ENCODE assay signal across 8 cellular contexts in the genomic region with DNA sequence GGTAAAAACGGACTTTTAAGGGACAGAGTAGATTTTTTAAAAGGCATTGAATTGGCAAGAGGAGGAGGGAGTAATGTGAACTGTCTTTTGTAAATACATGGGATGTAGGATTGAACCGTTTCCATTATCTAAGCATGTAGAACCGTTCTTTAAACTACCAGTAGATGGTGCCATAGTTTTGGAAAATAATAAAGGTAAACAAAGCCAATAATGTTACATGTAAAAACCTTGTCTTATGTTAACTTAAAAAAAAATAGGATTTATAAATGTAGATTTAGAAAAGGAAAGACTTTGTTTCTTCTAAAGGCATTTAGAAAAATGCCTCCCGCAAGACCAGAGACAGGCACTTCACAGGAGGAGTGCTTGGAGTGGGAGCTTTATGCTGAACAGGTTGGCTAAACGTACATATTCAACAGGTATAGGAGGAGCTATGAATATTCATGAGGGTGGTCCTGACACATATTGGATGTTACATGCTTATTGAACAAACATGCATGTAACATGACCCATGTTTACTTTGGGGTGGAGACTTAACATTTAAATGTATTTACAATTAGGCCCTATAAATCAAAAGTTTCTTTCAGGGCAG. TPM values are rescaled to one million over a fixed set of nuclear protein-coding genes. Genes with fewer than 3 reads are reported as not detected.
DNase-seq lines count a peak whose midpoint lies in the region; ATAC-seq and TF ChIP-seq lines count a peak whose summit lies in the region.

No MANE protein-coding gene starts in this region.

- POLR2A ChIA-PET in BJ (lab: Charles Lee), result no interaction called here

- H3K27me3 ChIP-seq in BJ (ENCODE audit: control insufficient read depth, insufficient read depth, low read length) (no peaks in the 10 kb centered on the region), thoracic aorta (replicated peaks; ENCODE audit: insufficient read depth) (no peaks in the 10 kb centered on the region)

- no peak overlapping the region for H3K4me3 ChIP-seq in BJ (ENCODE audit: low read depth, low read length)
- H3K4me3 ChIP-seq in thoracic aorta, result no peak overlapping the region

- peaks cover 22% of the 10 kb centered on the region for H3K27me3 Mint-ChIP-seq in brain

- H3K9me3 ChIP-seq in thoracic aorta, result no peaks in the 10 kb centered on the region

- H3K4me3 Mint-ChIP-seq in brain, result no peak overlapping the region

- H3K36me3 ChIP-seq in BJ (ENCODE audit: control insufficient read depth, insufficient read depth, low read length) (no peaks in the 10 kb centered on the region), thoracic aorta (no peaks in the 10 kb centered on the region)

- DNase-seq in BJ (ENCODE audit: low read depth) (no peak), NCI-H226 (peak; percentile 5), inferior parietal cortex (ENCODE audit: extremely low spot score) (peak; percentile 86), thoracic aorta (ENCODE audit: low spot score) (no peak)
- DNase-seq in activated T-cell treated with anti-CD3 and anti-CD28 coated beads, Interleukin-2, amount 50 U/mL, for 1 hour, result no peak

- no peaks in the 10 kb centered on the region for H3K4me1 ChIP-seq in thoracic aorta (ENCODE audit: control insufficient read depth in 1 of 2, low read depth in 2 of 2)

- H3K27ac Mint-ChIP-seq in brain, result peak overlapping the region in 1 of 5 experiments; percentile 40

- no peaks in the 10 kb centered on the region for H3K36me3 Mint-ChIP-seq in brain

- TF ChIP-seq CTCF in BJ (IDR thresholded peaks at IDR 0.05; ENCODE audit: insufficient read depth, low read depth, low read length), result peak; percentile 52
- peak; percentile 85 for TF ChIP-seq CTCF in brain (conservative IDR thresholded peaks at IDR 0.05)
- TF ChIP-seq CTCF in thoracic aorta (IDR thresholded peaks at IDR 0.05), result peak; percentile 56

- H3K9me3 Mint-ChIP-seq in brain, result no peaks in the 10 kb centered on the region

- CTCF ChIA-PET in BJ (lab: Yijun Ruan, JAX), result interaction anchor here (0.6 to 5.5 kb wide), 35 partner anchors 8 to 505 kb away, joined by 3 to 114 read pairs (median 4); a partner anchor contains a TSS

- H3K4me1 Mint-ChIP-seq in brain, result peaks cover 11% of the 10 kb centered on the region

- peak; percentile 72 for ATAC-seq in GM18870 (IDR thresholded peaks at IDR 0.05; ENCODE audit: unreplicated experiment)
- ATAC-seq in HG03095 (IDR thresholded peaks at IDR 0.05; ENCODE audit: unreplicated experiment), result peak; percentile 77
- ATAC-seq in thoracic aorta (ENCODE audit: insufficient number of reproducible peaks, low FRiP score, low read depth), result peak; percentile 65

- H3K27ac ChIP-seq in thoracic aorta, result no peak overlapping the region

RNA-seq across cellular contexts. Expression of a gene that starts 45.5 kb away (rescaled TPM):
- polyA plus RNA-seq in BJ (2011; rRNA removed) (0.45 and 0.91 TPM in 2 replicates), brain (ENCODE audit: insufficient read depth, low read depth, low replicate concordance) (0.42 TPM)
- polyA minus RNA-seq in BJ (2011; rRNA and poly(A)+ RNA removed), result 0.26 and 0.28 TPM in 2 replicates
- 1 to 10 TPM; 3.2 to 7.5 TPM for total RNA-seq in thoracic aorta

Comparison
In these comparisons a context has a peak if more than half of its experiments do, and no peak if none do; other contexts are left out.
1. DNase-seq: peak in NCI-H226 (single experiment) and inferior parietal cortex (single experiment); none in BJ (single experiment), thoracic aorta (single experiment) and activated T-cell treated with anti-CD3 and anti-CD28 coated beads, Interleukin-2, amount 50 U/mL, for 1 hour (single experiment).
2. Peak in every context shown above with its lines, with median percentiles within 50 percentile points of each other: CTCF ChIP-seq and ATAC-seq.